ENCODE assay signal across 31 cellular contexts in the genomic region with DNA sequence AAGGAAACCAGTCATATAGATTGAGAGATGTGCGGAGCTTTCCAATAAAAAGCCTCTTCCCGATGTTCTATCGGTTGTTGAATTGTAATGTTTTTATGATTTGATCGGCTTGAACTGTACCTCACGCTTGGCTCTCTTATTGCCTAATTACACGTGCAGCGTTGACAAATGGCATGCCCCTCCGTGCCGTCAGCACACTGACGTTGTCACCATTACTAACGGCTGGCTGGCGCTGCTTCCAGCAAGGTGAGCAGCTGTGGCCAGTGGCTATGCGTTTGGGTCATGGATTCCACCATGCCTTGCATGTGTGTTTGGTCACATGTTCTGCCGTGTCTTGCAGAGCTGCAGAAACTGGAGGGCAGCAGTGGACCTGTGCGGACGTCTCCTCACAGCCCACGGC.
"Had no signal": no experiment of that assay in that cellular context is flagged by ENCODE, and none has a peak within 500 bp of the region (broad histone marks: within the 10 kb centered on the region; RNA-seq: fewer than 3 reads in every experiment).

No MANE protein-coding gene starts in this region.

- H3K27me3 Mint-ChIP-seq: activated CD4-positive, alpha-beta T cell treated with anti-CD3 and anti-CD28 coated beads, Interleukin-2, amount 10 ng/mL, durations not matched to agents 24 days and 14 days; activated CD8-positive, alpha-beta T cell treated with anti-CD3 and anti-CD28 coated beads for 36 hours; activated naive CD8-positive, alpha-beta T cell treated with anti-CD3 and anti-CD28 coated beads for 36 hours; activated T-helper 17 cell treated with anti-CD3 and anti-CD28 coated beads, Interleukin-2, amount 50 U/mL, for 72 hours had no signal

- ATAC-seq: activated CD8-positive, alpha-beta T cell treated with anti-CD3 and anti-CD28 coated beads for 36 hours; activated T-cell treated with anti-CD3 and anti-CD28 coated beads, Interleukin-2, amount 50 U/mL, for 72 hours; activated T-helper 17 cell treated with anti-CD3 and anti-CD28 coated beads, Interleukin-2, amount 50 U/mL, for 72 hours had no signal

- H3K4me3 Mint-ChIP-seq: activated CD4-positive, alpha-beta T cell treated with anti-CD3 and anti-CD28 coated beads, Interleukin-2, amount 10 ng/mL, durations not matched to agents 24 days and 14 days; activated CD8-positive, alpha-beta T cell treated with anti-CD3 and anti-CD28 coated beads for 36 hours; activated naive CD8-positive, alpha-beta T cell treated with anti-CD3 and anti-CD28 coated beads for 36 hours; activated T-cell treated with anti-CD3 and anti-CD28 coated beads, Interleukin-2, amount 50 U/mL, for 72 hours; activated T-helper 17 cell treated with anti-CD3 and anti-CD28 coated beads, Interleukin-2, amount 50 U/mL, for 72 hours had no signal

- DNase-seq: activated CD4-positive, alpha-beta T cell treated with anti-CD3 and anti-CD28 coated beads for 1 hour; activated CD4-positive, alpha-beta T cell treated with anti-CD3 and anti-CD28 coated beads, Interleukin-2, amount 10 ng/mL, durations not matched to agents 24 days and 14 days; activated CD4-positive, alpha-beta T cell treated with anti-CD3 and anti-CD28 coated beads, Interleukin-2, amount 50 U/mL, for 4 hours; activated CD4-positive, CD25-positive, alpha-beta regulatory T cell; activated CD8-positive, alpha-beta T cell treated with anti-CD3 and anti-CD28 coated beads for 36 hours; activated effector memory CD4-positive, alpha-beta T cell treated with anti-CD3 and anti-CD28 coated beads, Interleukin-2, amount 50 U/mL, for 16 hours; activated naive CD4-positive, alpha-beta T cell; activated naive CD4-positive, alpha-beta T cell treated with anti-CD3 and anti-CD28 coated beads, Interleukin-2, amount 50 U/mL, for 16 hours; activated naive CD8-positive, alpha-beta T cell treated with anti-CD3 and anti-CD28 coated beads for 36 hours; activated T-cell treated with anti-CD3 and anti-CD28 coated beads, Interleukin-2, amount 50 U/mL, for 1 hour; activated T-cell treated with anti-CD3 and anti-CD28 coated beads, Interleukin-2, amount 50 U/mL, for 72 hours; amniotic stem cell; aorta; central memory CD4-positive, alpha-beta T cell; NCI-H1092 treated with DMSO at 0.1 percent for 48 hours; NCI-H146; NCI-H187; NCI-H2029 treated with DMSO at 0.1 percent for 48 hours; NCI-H2107; NCI-H2171; NCI-H510A; NCI-H526; NCI-H748 treated with DMSO at 0.1 percent for 48 hours; NK-92 treated with Interleukin-12 subunit alpha and Interleukin-12 subunit beta, amount 100 ng/mL, for 24 hours; Right ventricle myocardium superior; T1000; WERI-Rb-1 had no signal

- H3K9ac ChIP-seq: KMS-11 had no signal

- H3K27ac ChIP-seq: breast epithelium, KMS-11, SK-N-MC, WERI-Rb-1 had no signal

- H3K27me3 ChIP-seq: breast epithelium had no signal

- H3K27ac Mint-ChIP-seq: activated CD4-positive, alpha-beta T cell treated with anti-CD3 and anti-CD28 coated beads, Interleukin-2, amount 10 ng/mL, durations not matched to agents 24 days and 14 days; activated CD8-positive, alpha-beta T cell treated with anti-CD3 and anti-CD28 coated beads for 36 hours; activated naive CD8-positive, alpha-beta T cell treated with anti-CD3 and anti-CD28 coated beads for 36 hours; activated T-cell treated with anti-CD3 and anti-CD28 coated beads, Interleukin-2, amount 50 U/mL, for 72 hours; activated T-helper 17 cell treated with anti-CD3 and anti-CD28 coated beads, Interleukin-2, amount 50 U/mL, for 72 hours had no signal

- H3K9me3 Mint-ChIP-seq: activated CD4-positive, alpha-beta T cell treated with anti-CD3 and anti-CD28 coated beads, Interleukin-2, amount 10 ng/mL, durations not matched to agents 24 days and 14 days; activated CD8-positive, alpha-beta T cell treated with anti-CD3 and anti-CD28 coated beads for 36 hours; activated naive CD8-positive, alpha-beta T cell treated with anti-CD3 and anti-CD28 coated beads for 36 hours; activated T-cell treated with anti-CD3 and anti-CD28 coated beads, Interleukin-2, amount 50 U/mL, for 72 hours; activated T-helper 17 cell treated with anti-CD3 and anti-CD28 coated beads, Interleukin-2, amount 50 U/mL, for 72 hours had no signal

- H3K9me3 ChIP-seq: breast epithelium had no signal

- H3K4me3 ChIP-seq: breast epithelium, SK-N-MC had no signal

- H3K4me1 Mint-ChIP-seq: activated naive CD8-positive, alpha-beta T cell treated with anti-CD3 and anti-CD28 coated beads for 36 hours had no signal

- H3K4me1 ChIP-seq: breast epithelium had no signal

- H3K4me2 ChIP-seq: KMS-11 had no signal
